Comparison of ENCODE assay signal across 12 cellular contexts in genomic region chr9:136120438-136120844, GRCh38. TPM values are rescaled to one million over a fixed set of nuclear protein-coding genes. Genes with fewer than 3 reads are reported as not detected.
DNase-seq lines count a peak whose midpoint lies in the region; ATAC-seq, FAIRE-seq and TF ChIP-seq lines count a peak whose summit lies in the region.
"Had no signal": no experiment of that assay in that cellular context is flagged by ENCODE, and none has a peak within 500 bp of the region (broad histone marks: within the 10 kb centered on the region; RNA-seq: fewer than 3 reads in every experiment).

No MANE protein-coding gene starts in this region.

- no peak for TF ChIP-seq RAD21 in K562 (CRISPR knock-in tag; conservative IDR thresholded peaks at IDR 0.05 in 1 of 2, IDR thresholded peaks at IDR 0.05 in 1 of 2)

- H2AFZ ChIP-seq in K562 (ENCODE audit: low read depth, low read length): no peak overlapping the region

- peak overlapping the region; percentile 79 for H3K27ac Mint-ChIP-seq in CD8-positive, alpha-beta T cell
- H3K27ac Mint-ChIP-seq in osteocyte (ENCODE audit: unreplicated experiment): no peak overlapping the region
- H3K27ac Mint-ChIP-seq in activated T-helper 17 cell treated with anti-CD3 and anti-CD28 coated beads, Interleukin-2, amount 50 U/mL, for 72 hours: no peak overlapping the region
- H3K27ac Mint-ChIP-seq: T-helper 1 cell treated with Interleukin-12 subunit alpha and Interleukin-12 subunit beta and Interleukin-4 antibody, amounts not matched to agents 30 μg/mL and 1 μg/mL, for 36 hours had no signal

- no peaks in the 10 kb centered on the region for H3K27me3 ChIP-seq in CD8-positive, alpha-beta T cell (ENCODE audit: insufficient read depth, low read length)
- H3K27me3 ChIP-seq in K562 (ENCODE audit: control insufficient read depth in 2 of 2, insufficient read depth in 2 of 2, low read length in 2 of 2): peaks cover 0 to 12% of the 10 kb centered on the region in 2 experiments; a peak in 2 of 5 replicates
- no peaks in the 10 kb centered on the region for H3K27me3 ChIP-seq in dorsolateral prefrontal cortex
- no peaks in the 10 kb centered on the region for H3K27me3 ChIP-seq in BE2C

- no peak overlapping the region for H3K4me3 ChIP-seq in CD8-positive, alpha-beta T cell (ENCODE audit: low read depth, low read length)
- H3K4me3 ChIP-seq in HEK293 (ENCODE audit: low read depth, low read length) (no peak overlapping the region), K562 (no peak overlapping the region), dorsolateral prefrontal cortex (peak overlapping the region in 4 of 59 donors; percentile 82 to 93 (median 88)), BE2C (ENCODE audit: low read depth, low read length) (no peak overlapping the region)

- ATAC-seq in CD8-positive, alpha-beta T cell: no peak
- no peak for ATAC-seq in K562
- ATAC-seq in activated T-helper 17 cell treated with anti-CD3 and anti-CD28 coated beads, Interleukin-2, amount 50 U/mL, for 72 hours (replicated peaks): no peak
- ATAC-seq: activated CD4-positive, CD25-positive, alpha-beta regulatory T cell treated with anti-CD3 and anti-CD28 coated beads, Interleukin-2, amount 50 U/mL, for 24 hours had no signal

- no TSS peak for BruUV-seq in K562 (replicated peaks; lab: Mats Ljungman, UMichigan)

- H3K4me1 ChIP-seq in CD8-positive, alpha-beta T cell (ENCODE audit: insufficient read depth, low read length): peaks cover 26% of the 10 kb centered on the region
- 0 out of 2 replicates have a peak, but pooled peaks cover 2% of the 10 kb centered on the region for H3K4me1 ChIP-seq in HEK293 (ENCODE audit: control insufficient read depth, insufficient read depth, low read length)
- H3K4me1 ChIP-seq in K562 (replicated peaks in 1 of 2; ENCODE audit: control insufficient read depth in 2 of 2, insufficient read depth in 2 of 2, low read length in 2 of 2): peaks cover 18 to 64% of the 10 kb centered on the region in 2 experiments
- H3K4me1 ChIP-seq in BE2C: peaks cover 3% of the 10 kb centered on the region

- H3K9me3 ChIP-seq in CD8-positive, alpha-beta T cell (ENCODE audit: low read length): no peaks in the 10 kb centered on the region
- no peaks in the 10 kb centered on the region for H3K9me3 ChIP-seq in HEK293 (ENCODE audit: control insufficient read depth, insufficient read depth, low read depth, low read length)
- H3K9me3 ChIP-seq in K562 (replicated peaks; ENCODE audit: control insufficient read depth, insufficient read depth, low read depth, low read length): no peaks in the 10 kb centered on the region
- no peaks in the 10 kb centered on the region for H3K9me3 ChIP-seq in BE2C

- no peaks in the 10 kb centered on the region for H3K36me3 ChIP-seq in CD8-positive, alpha-beta T cell (ENCODE audit: insufficient read depth, low read length)
- H3K36me3 ChIP-seq in HEK293 (ENCODE audit: control insufficient read depth in 2 of 2, insufficient read depth in 1 of 2, low read length in 2 of 2): peaks cover 0 to 21% of the 10 kb centered on the region in 2 experiments; a peak in 1 of 3 replicates
- H3K36me3 ChIP-seq in K562 (ENCODE audit: control insufficient read depth, insufficient read depth, low read length): peaks cover 15% of the 10 kb centered on the region; the same call in 1 of the 3 replicates
- peaks cover 14% of the 10 kb centered on the region for H3K36me3 ChIP-seq in BE2C

- peaks cover 31% of the 10 kb centered on the region for H3K79me2 ChIP-seq in K562 (ENCODE audit: control insufficient read depth, insufficient read depth, low read length)

- peak overlapping the region in 1 of 2 experiments; percentile 86; a peak in 2 of 4 replicates for H3K9ac ChIP-seq in K562 (ENCODE audit: insufficient read depth in 1 of 2, low read depth in 2 of 2, low read length in 2 of 2)

- FAIRE-seq in K562 (lab: Jason Lieb, UNC): no peak

- H4K20me1 ChIP-seq in K562 (replicated peaks; ENCODE audit: control insufficient read depth, insufficient read depth, low read length): peaks cover 6% of the 10 kb centered on the region; the same call in 1 of the 2 replicates

- TF ChIP-seq EP300 in K562 (IDR thresholded peaks at IDR 0.05; ENCODE audit: low read length): no peak

- peaks cover 6% of the 10 kb centered on the region for H3K36me3 Mint-ChIP-seq in CD8-positive, alpha-beta T cell
- H3K36me3 Mint-ChIP-seq in osteocyte (ENCODE audit: unreplicated experiment): peaks cover 3% of the 10 kb centered on the region
- H3K36me3 Mint-ChIP-seq in activated T-helper 17 cell treated with anti-CD3 and anti-CD28 coated beads, Interleukin-2, amount 50 U/mL, for 72 hours (ENCODE audit: low read depth): no peaks in the 10 kb centered on the region
- H3K36me3 Mint-ChIP-seq: type B pancreatic cell had no signal

- no peak overlapping the region for H3K4me3 Mint-ChIP-seq in CD8-positive, alpha-beta T cell
- H3K4me3 Mint-ChIP-seq in osteocyte (ENCODE audit: unreplicated experiment): peak overlapping the region; percentile 26
- H3K4me3 Mint-ChIP-seq in activated T-helper 17 cell treated with anti-CD3 and anti-CD28 coated beads, Interleukin-2, amount 50 U/mL, for 72 hours: no peak overlapping the region

- intact Hi-C loops in CD8-positive, alpha-beta T cell (cut with DNase I, micrococcal nuclease): loop anchor here in 1 of 2 experiments (10.0 kb wide), 1 partner anchor 516 kb away; no protein-coding TSS in a partner anchor
- intact Hi-C loops in K562 (cut with micrococcal nuclease): loop anchor here (5.0 to 10.0 kb wide), 2 partner anchors 256 to 323 kb away; no protein-coding TSS in a partner anchor
- intact Hi-C loops in dorsolateral prefrontal cortex (cut with DNase I): loop anchor here (5.0 to 10.0 kb wide), 4 partner anchors 323 to 518 kb away; partner anchors contain the start of gene KCNT1 (in 1 of the 2)

- no peak for TF ChIP-seq CTCF in CD8-positive, alpha-beta T cell (IDR thresholded peaks at IDR 0.05)
- no peak for TF ChIP-seq CTCF in HEK293 (tag by site-specific recombination; IDR thresholded peaks at IDR 0.05)
- no peak for TF ChIP-seq CTCF in K562 (IDR thresholded peaks at IDR 0.05 in 2 of 3, conservative IDR thresholded peaks at IDR 0.05 in 1 of 3; ENCODE audit: insufficient read depth in 2 of 3, low read depth in 1 of 3, low read length in 3 of 3)
- TF ChIP-seq CTCF in osteocyte (IDR thresholded peaks at IDR 0.05): no peak
- no peak for TF ChIP-seq CTCF in dorsolateral prefrontal cortex (IDR thresholded peaks at IDR 0.05 in 54 of 56, conservative IDR thresholded peaks at IDR 0.05 in 2 of 56; ENCODE audit: low read depth in 1 of 56, partially characterized antibody in 56 of 56)
- no peak for TF ChIP-seq CTCF in BE2C (IDR thresholded peaks at IDR 0.05; ENCODE audit: low read depth, low read length)

- no peaks in the 10 kb centered on the region for H3K9me3 Mint-ChIP-seq in CD8-positive, alpha-beta T cell
- H3K9me3 Mint-ChIP-seq in osteocyte (ENCODE audit: unreplicated experiment): peaks cover 5% of the 10 kb centered on the region
- no peaks in the 10 kb centered on the region for H3K9me3 Mint-ChIP-seq in activated T-helper 17 cell treated with anti-CD3 and anti-CD28 coated beads, Interleukin-2, amount 50 U/mL, for 72 hours
- H3K9me3 Mint-ChIP-seq: T-helper 1 cell treated with Interleukin-12 subunit alpha and Interleukin-12 subunit beta and Interleukin-4 antibody, amounts not matched to agents 30 μg/mL and 1 μg/mL, for 36 hours had no signal

- DNase-seq in CD8-positive, alpha-beta T cell: no peak
- DNase-seq in K562 (ENCODE audit: extremely low read depth in 1 of 4, low spot score in 3 of 4) (no peak), osteocyte (ENCODE audit: extremely low spot score, unreplicated experiment) (no peak), dorsolateral prefrontal cortex (no peak), BE2C (no peak)
- DNase-seq: NCI-H1417, NCI-H2171 treated with DMSO at 0.1 percent for 48 hours had no signal

- WGBS in K562 (ENCODE audit: insufficient coverage, low coverage, missing lambda C conversion rate): 64% methylated on average over 18 of the region's 18 CpGs

- peaks cover 4% of the 10 kb centered on the region for H3K27me3 Mint-ChIP-seq in CD8-positive, alpha-beta T cell (ENCODE audit: low read depth)
- H3K27me3 Mint-ChIP-seq in osteocyte (ENCODE audit: unreplicated experiment): no peaks in the 10 kb centered on the region
- peaks cover 7% of the 10 kb centered on the region for H3K27me3 Mint-ChIP-seq in activated T-helper 17 cell treated with anti-CD3 and anti-CD28 coated beads, Interleukin-2, amount 50 U/mL, for 72 hours

- CTCF ChIA-PET in CD8-positive, alpha-beta T cell (lab: Charles Lee): interaction anchor here (1.4 to 5.3 kb wide), 4 partner anchors 25 to 255 kb away, joined by 3 to 103 read pairs (median 28); partner anchors contain the start of gene NACC2
- CTCF ChIA-PET in HEK293 (lab: Yijun Ruan, JAX): interaction anchor here (0.7 to 6.6 kb wide), 5 partner anchors 14 to 163 kb away, joined by 3 to 95 read pairs (median 5); no protein-coding TSS in a partner anchor
- CTCF ChIA-PET in K562 (lab: Yijun Ruan, JAX; ENCODE audit: low intra/inter-chr PET ratio): no interaction called here

- H3K9me1 ChIP-seq in K562 (ENCODE audit: control insufficient read depth, insufficient read depth, low read length): no peaks in the 10 kb centered on the region

- in situ Hi-C loops in K562 (cut with MboI): loop anchor here (5.0 kb wide), 1 partner anchor 318 kb away; no protein-coding TSS in a partner anchor

- TF ChIP-seq POLR2A in K562 (conservative IDR thresholded peaks at IDR 0.05): no peak

- POLR2A ChIA-PET in CD8-positive, alpha-beta T cell (lab: Charles Lee): no interaction called here
- POLR2A ChIA-PET in HEK293 (lab: Yijun Ruan, JAX) (interaction anchor here (0.7 to 1.7 kb wide), 3 partner anchors 11 to 153 kb away, joined by 7 read pairs; no protein-coding TSS in a partner anchor), K562 (lab: Yijun Ruan, JAX) (no interaction called here)

- no peak overlapping the region for H3K27ac ChIP-seq in CD8-positive, alpha-beta T cell (ENCODE audit: low read depth, low read length)
- no peak overlapping the region for H3K27ac ChIP-seq in HEK293 (ENCODE audit: extremely low read depth, low read depth, low read length)
- no peak overlapping the region for H3K27ac ChIP-seq in K562 (ENCODE audit: extremely low read depth, low read depth, low read length)
- H3K27ac ChIP-seq in dorsolateral prefrontal cortex: peak overlapping the region in 2 of 59 donors; percentile 27 to 97

- H3K4me2 ChIP-seq in K562 (ENCODE audit: insufficient read depth, low read length): no peak overlapping the region; the same call in 1 of the 2 replicates

- peaks cover 8% of the 10 kb centered on the region for H3K4me1 Mint-ChIP-seq in CD8-positive, alpha-beta T cell (ENCODE audit: low read depth)
- H3K4me1 Mint-ChIP-seq in osteocyte (ENCODE audit: unreplicated experiment): peaks cover 1% of the 10 kb centered on the region
- peaks cover 6% of the 10 kb centered on the region for H3K4me1 Mint-ChIP-seq in activated T-helper 17 cell treated with anti-CD3 and anti-CD28 coated beads, Interleukin-2, amount 50 U/mL, for 72 hours

RNA-seq across cellular contexts. Expression of gene TMEM250, which starts 1.8 kb away (rescaled TPM):
- 1 to 10 TPM; 7.6 to 7.7 TPM for total RNA-seq in CD8-positive, alpha-beta T cell
- total RNA-seq in K562 (2011; cell fraction: chromatin; rRNA removed; ENCODE audit: low replicate concordance): 9.3 and 37.6 TPM in 2 replicates
- 42.5 and 42.8 TPM in 2 replicates for total RNA-seq in K562 (2011; cell fraction: nucleolus; rRNA removed)
- 19.5 and 20.3 TPM in 2 replicates for total RNA-seq in K562 (2011; cell fraction: nucleoplasm; rRNA removed)
- total RNA-seq in K562 (2014; rRNA removed): 44.6 and 51.3 TPM in 2 replicates
- 6.2 and 6.7 TPM in 2 replicates for total RNA-seq in K562 (2014; rRNA removed; fragmentation: Illumina TruSeq; extraction: Trizol)
- total RNA-seq in K562 (2015; rRNA removed; fragmentation: Illumina TruSeq; extraction: Trizol): 21.6 and 23.3 TPM in 2 replicates
- total RNA-seq in K562 (2021): 40.6 and 43.1 TPM in 2 replicates
- polyA plus RNA-seq in K562 (2011; rRNA removed): 11.5 and 12.2 TPM in 2 replicates
- polyA plus RNA-seq in K562 (2011; cell fraction: cytosol; rRNA removed): 15.5 and 50.0 TPM in 2 replicates
- 27.4 and 47.1 TPM in 2 replicates for polyA plus RNA-seq in K562 (2011; cell fraction: nucleus; rRNA removed)
- polyA plus RNA-seq in K562 (2012): 27.5 and 33.5 TPM in 2 replicates
- polyA plus RNA-seq in K562 (2014; fragmentation: Illumina TruSeq; extraction: Trizol): 9.8 and 16.8 TPM in 2 replicates
- polyA plus RNA-seq in K562 (2014; fragmentation: Nextera tagmentation; extraction: Ambion mirVana): under 1 TPM; 0.32 to 0.64 TPM
- 25.1 and 28.0 TPM in 2 replicates for polyA plus RNA-seq in K562 (2014; rRNA removed)
- 4.9 and 9.2 TPM in 2 replicates for polyA minus RNA-seq in K562 (2011; rRNA and poly(A)+ RNA removed)
- polyA minus RNA-seq in K562 (2011; cell fraction: cytosol; rRNA and poly(A)+ RNA removed): 18.4 and 21.8 TPM in 2 replicates
- 18.7 and 25.0 TPM in 2 replicates for polyA minus RNA-seq in K562 (2011; cell fraction: nucleus; rRNA and poly(A)+ RNA removed)
- 34.0 and 38.2 TPM in 2 replicates for total RNA-seq in osteocyte
- 10 to 100 TPM; 19.3 to 53.2 (median 34.1) TPM for total RNA-seq in dorsolateral prefrontal cortex
- 10 to 100 TPM; 28.2 to 37.7 TPM for total RNA-seq in activated T-helper 17 cell treated with anti-CD3 and anti-CD28 coated beads, Interleukin-2, amount 50 U/mL, for 72 hours
- 50.2 TPM for polyA plus RNA-seq in BE2C (2012; ENCODE audit: insufficient read depth, insufficient read length, low read depth)

RNA-seq across cellular contexts. Expression of gene NACC2, which starts 25.4 kb away (rescaled TPM):
- 1 to 10 TPM; 1.7 to 1.8 TPM for total RNA-seq in CD8-positive, alpha-beta T cell
- 15.2 and 27.2 TPM in 2 replicates for total RNA-seq in K562 (2011; cell fraction: chromatin; rRNA removed; ENCODE audit: low replicate concordance)
- 17.0 and 18.7 TPM in 2 replicates for total RNA-seq in K562 (2011; cell fraction: nucleolus; rRNA removed)
- 10.7 and 13.6 TPM in 2 replicates for total RNA-seq in K562 (2011; cell fraction: nucleoplasm; rRNA removed)
- 16.6 and 21.1 TPM in 2 replicates for total RNA-seq in K562 (2014; rRNA removed)
- total RNA-seq in K562 (2014; rRNA removed; fragmentation: Illumina TruSeq; extraction: Trizol): 4.4 and 4.8 TPM in 2 replicates
- 9.9 and 10.1 TPM in 2 replicates for total RNA-seq in K562 (2015; rRNA removed; fragmentation: Illumina TruSeq; extraction: Trizol)
- 22.2 and 25.1 TPM in 2 replicates for total RNA-seq in K562 (2021)
- 5.6 TPM in 2 replicates for polyA plus RNA-seq in K562 (2011; rRNA removed)
- 7.2 and 16.2 TPM in 2 replicates for polyA plus RNA-seq in K562 (2011; cell fraction: cytosol; rRNA removed)
- polyA plus RNA-seq in K562 (2011; cell fraction: nucleus; rRNA removed): 14.6 and 26.1 TPM in 2 replicates
- 9.1 and 10.5 TPM in 2 replicates for polyA plus RNA-seq in K562 (2012)
- 5.2 and 8.0 TPM in 2 replicates for polyA plus RNA-seq in K562 (2014; fragmentation: Illumina TruSeq; extraction: Trizol)
- under 1 TPM; 0.70 to 0.73 TPM for polyA plus RNA-seq in K562 (2014; fragmentation: Nextera tagmentation; extraction: Ambion mirVana)
- 11.7 and 12.5 TPM in 2 replicates for polyA plus RNA-seq in K562 (2014; rRNA removed)
- 5.4 and 11.8 TPM in 2 replicates for polyA minus RNA-seq in K562 (2011; rRNA and poly(A)+ RNA removed)
- polyA minus RNA-seq in K562 (2011; cell fraction: cytosol; rRNA and poly(A)+ RNA removed): 12.6 and 13.9 TPM in 2 replicates
- 5.9 and 6.5 TPM in 2 replicates for polyA minus RNA-seq in K562 (2011; cell fraction: nucleus; rRNA and poly(A)+ RNA removed)
- total RNA-seq in osteocyte: 40.1 and 41.4 TPM in 2 replicates
- total RNA-seq in dorsolateral prefrontal cortex: 100 to 1,000 TPM in 46 of 120 experiments, 10 to 100 TPM in 74; 55.9 to 246 (median 94.8) TPM
- total RNA-seq in activated T-helper 17 cell treated with anti-CD3 and anti-CD28 coated beads, Interleukin-2, amount 50 U/mL, for 72 hours: 1 to 10 TPM; 7.8 to 9.7 TPM
- 7.1 TPM for polyA plus RNA-seq in BE2C (2012; ENCODE audit: insufficient read depth, insufficient read length, low read depth)
